1 cellular context compared by ENCODE assay signal in the genomic region with DNA sequence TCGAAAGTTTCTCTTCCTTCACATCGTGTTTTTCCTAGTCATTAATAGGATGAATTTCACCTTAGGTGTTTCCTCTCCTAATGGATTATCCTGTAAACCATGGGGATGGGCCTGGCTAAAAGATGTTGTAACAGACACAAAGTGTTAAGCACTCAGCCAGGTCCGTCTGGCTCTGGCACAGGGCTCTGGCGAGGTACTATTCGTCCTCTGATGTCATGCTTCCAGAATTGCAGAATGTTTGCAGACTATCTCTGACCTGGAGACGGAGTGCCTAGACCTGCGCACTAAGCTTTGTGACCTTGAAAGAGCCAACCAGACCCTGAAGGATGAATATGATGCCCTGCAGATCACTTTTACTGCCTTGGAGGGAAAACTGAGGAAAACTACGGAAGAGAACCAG.
A peak's percentile ranks its signal among the peaks of the same experiment; 100 is the strongest.
TF ChIP-seq lines count a peak whose summit lies in the region.

No MANE protein-coding gene starts in this region.

TF ChIP-seq in liver, 16 proteins besides CTCF, POLR2A, EP300 and RAD21:
- TF ChIP-seq SP1 (IDR thresholded peaks at IDR 0.05) (no peak), MAX (IDR thresholded peaks at IDR 0.05) (no peak), FOXA2 (IDR thresholded peaks at IDR 0.05) (no peak), ZBTB33 (IDR thresholded peaks at IDR 0.05) (no peak), RXRA (IDR thresholded peaks at IDR 0.05) (peak; percentile 10 to 38), ATF3 (IDR thresholded peaks at IDR 0.05) (no peak), HNF4G (IDR thresholded peaks at IDR 0.05) (no peak), TAF1 (conservative IDR thresholded peaks at IDR 0.05) (no peak), YY1 (IDR thresholded peaks at IDR 0.05) (no peak), FOXA1 (IDR thresholded peaks at IDR 0.05) (no peak), JUND (IDR thresholded peaks at IDR 0.05) (peak in 1 of 2 donors; percentile 12), NR2F2 (IDR thresholded peaks at IDR 0.05) (no peak), GABPA (IDR thresholded peaks at IDR 0.05 in 1 of 2, conservative IDR thresholded peaks at IDR 0.05 in 1 of 2) (no peak), EGR1 (IDR thresholded peaks at IDR 0.05; ENCODE audit: low read depth in 2 of 2) (no peak), HNF4A (conservative IDR thresholded peaks at IDR 0.05) (peak; percentile 34 to 37)
